In genomic region chr22:42079319-42080251, GRCh38 we compare ENCODE assay signal across 1 cellular context.
TF ChIP-seq lines count a peak whose summit lies in the region.

A gene with protein sequence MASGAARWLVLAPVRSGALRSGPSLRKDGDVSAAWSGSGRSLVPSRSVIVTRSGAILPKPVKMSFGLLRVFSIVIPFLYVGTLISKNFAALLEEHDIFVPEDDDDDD (plus strand): TSS chr22:42079700. CDS start chr22:42079769, 69 bp downstream.

TF ChIP-seq in GM12878, 131 proteins besides CTCF, POLR2A, EP300 and RAD21 (continued from another document and continues in another):
- TF ChIP-seq, protein P1, sequence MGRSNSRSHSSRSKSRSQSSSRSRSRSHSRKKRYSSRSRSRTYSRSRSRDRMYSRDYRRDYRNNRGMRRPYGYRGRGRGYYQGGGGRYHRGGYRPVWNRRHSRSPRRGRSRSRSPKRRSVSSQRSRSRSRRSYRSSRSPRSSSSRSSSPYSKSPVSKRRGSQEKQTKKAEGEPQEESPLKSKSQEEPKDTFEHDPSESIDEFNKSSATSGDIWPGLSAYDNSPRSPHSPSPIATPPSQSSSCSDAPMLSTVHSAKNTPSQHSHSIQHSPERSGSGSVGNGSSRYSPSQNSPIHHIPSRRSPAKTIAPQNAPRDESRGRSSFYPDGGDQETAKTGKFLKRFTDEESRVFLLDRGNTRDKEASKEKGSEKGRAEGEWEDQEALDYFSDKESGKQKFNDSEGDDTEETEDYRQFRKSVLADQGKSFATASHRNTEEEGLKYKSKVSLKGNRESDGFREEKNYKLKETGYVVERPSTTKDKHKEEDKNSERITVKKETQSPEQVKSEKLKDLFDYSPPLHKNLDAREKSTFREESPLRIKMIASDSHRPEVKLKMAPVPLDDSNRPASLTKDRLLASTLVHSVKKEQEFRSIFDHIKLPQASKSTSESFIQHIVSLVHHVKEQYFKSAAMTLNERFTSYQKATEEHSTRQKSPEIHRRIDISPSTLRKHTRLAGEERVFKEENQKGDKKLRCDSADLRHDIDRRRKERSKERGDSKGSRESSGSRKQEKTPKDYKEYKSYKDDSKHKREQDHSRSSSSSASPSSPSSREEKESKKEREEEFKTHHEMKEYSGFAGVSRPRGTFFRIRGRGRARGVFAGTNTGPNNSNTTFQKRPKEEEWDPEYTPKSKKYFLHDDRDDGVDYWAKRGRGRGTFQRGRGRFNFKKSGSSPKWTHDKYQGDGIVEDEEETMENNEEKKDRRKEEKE (IDR thresholded peaks at IDR 0.05) = no peak
- TF ChIP-seq SIN3A (IDR thresholded peaks at IDR 0.05; ENCODE audit: low read depth, low read length) (0 out of 2 replicates have a peak, but pooled peaks have one; percentile 57), TAF1 (IDR thresholded peaks at IDR 0.05; ENCODE audit: borderline replicate concordance, low read depth, low read length) (peak; percentile 99), ZNF274 (IDR thresholded peaks at IDR 0.05; ENCODE audit: insufficient read depth, insufficient read length) (no peak), SMC3 (IDR thresholded peaks at IDR 0.05; ENCODE audit: borderline replicate concordance, low read length) (0 out of 2 replicates have a peak, but pooled peaks have one; percentile 11), CHD2 (IDR thresholded peaks at IDR 0.05; ENCODE audit: borderline replicate concordance, low read depth, low read length) (peak; percentile 98), EZH2 (IDR thresholded peaks at IDR 0.05; ENCODE audit: borderline replicate concordance, control insufficient read depth, low read depth, low read length) (no peak), MXI1 (IDR thresholded peaks at IDR 0.05; ENCODE audit: low read depth, low read length) (peak; percentile 77; the same call in 1 of the 2 replicates), CHD1 (IDR thresholded peaks at IDR 0.05; ENCODE audit: low read depth, low read length) (0 out of 2 replicates have a peak, but pooled peaks have one; percentile 90), STAT3 (IDR thresholded peaks at IDR 0.05; ENCODE audit: low read depth, low read length) (no peak), CHD4 (IDR thresholded peaks at IDR 0.05) (no peak), MEF2B (IDR thresholded peaks at IDR 0.05; ENCODE audit: partially characterized antibody, poor library complexity, severe bottlenecking) (peak; percentile 71), SPI1 (IDR thresholded peaks at IDR 0.05; ENCODE audit: borderline replicate concordance, insufficient read depth, low read depth, low read length) (no peak), PKNOX1 (IDR thresholded peaks at IDR 0.05) (peak; percentile 99), EED (IDR thresholded peaks at IDR 0.05; ENCODE audit: low read depth) (peak; percentile 12; the same call in 1 of the 2 replicates), GABPA (IDR thresholded peaks at IDR 0.05; ENCODE audit: low read depth) (no peak), PRDM15 (CRISPR knock-in tag; IDR thresholded peaks at IDR 0.05) (0 out of 2 replicates have a peak, but pooled peaks have one; percentile 70), PBX3 (IDR thresholded peaks at IDR 0.05; ENCODE audit: insufficient replicate concordance, low read depth, low read length) (peak; percentile 97), HDGF (IDR thresholded peaks at IDR 0.05) (peak; percentile 27; the same call in 1 of the 2 replicates), CBX5 (IDR thresholded peaks at IDR 0.05; ENCODE audit: low read depth) (peak; percentile 79; the same call in 1 of the 2 replicates), EGR1 (IDR thresholded peaks at IDR 0.05; ENCODE audit: borderline replicate concordance in 1 of 2, low read depth in 2 of 2, low read length in 2 of 2) (0 out of 3 replicates have a peak, but pooled peaks of 1 of the 2 experiments have one; percentile 53), NR2F1 (conservative IDR thresholded peaks at IDR 0.05) (peak; percentile 70; the same call in 1 of the 2 replicates), ZNF622 (IDR thresholded peaks at IDR 0.05) (no peak), NFXL1 (IDR thresholded peaks at IDR 0.05; ENCODE audit: borderline replicate concordance) (no peak), TCF3 (IDR thresholded peaks at IDR 0.05; ENCODE audit: borderline replicate concordance, insufficient read depth, low read depth, low read length) (no peak), SUPT20H (IDR thresholded peaks at IDR 0.05; ENCODE audit: borderline replicate concordance, control insufficient read depth, low read depth, low read length) (no peak), NR2C1 (IDR thresholded peaks at IDR 0.05) (peak; percentile 32; the same call in 1 of the 2 replicates), BCL11A (IDR thresholded peaks at IDR 0.05; ENCODE audit: low read depth, low read length) (no peak), SREBF1 (IDR thresholded peaks at IDR 0.05; ENCODE audit: low read length) (no peak; the same call in 1 of the 2 replicates), BHLHE40 (IDR thresholded peaks at IDR 0.05; ENCODE audit: borderline replicate concordance in 1 of 2, low read depth in 2 of 2, low read length in 1 of 2) (peak; percentile 90 to 95), RBBP5 (conservative IDR thresholded peaks at IDR 0.05) (0 out of 2 replicates have a peak, but pooled peaks have one; percentile 31), FOXM1 (IDR thresholded peaks at IDR 0.05; ENCODE audit: low read depth, low read length) (no peak), NBN (IDR thresholded peaks at IDR 0.05) (peak; percentile 92), ZBED1 (IDR thresholded peaks at IDR 0.05; ENCODE audit: borderline replicate concordance) (peak; percentile 26; the same call in 1 of the 2 replicates), JUND (IDR thresholded peaks at IDR 0.05; ENCODE audit: low read depth, low read length) (0 out of 2 replicates have a peak, but pooled peaks have one; percentile 26), SMAD1 (IDR thresholded peaks at IDR 0.05; ENCODE audit: low read depth, partially characterized antibody) (no peak), HDAC6 (IDR thresholded peaks at IDR 0.05; ENCODE audit: unreplicated experiment) (peak; percentile 29), NR2C2 (IDR thresholded peaks at IDR 0.05; ENCODE audit: borderline replicate concordance, control insufficient read depth, insufficient read length, low read depth) (no peak), SIX5 (IDR thresholded peaks at IDR 0.05; ENCODE audit: low read depth, low read length, severe bottlenecking) (no peak), SMARCA5 (IDR thresholded peaks at IDR 0.05) (no peak), RELB (IDR thresholded peaks at IDR 0.05; ENCODE audit: low read depth) (peak; percentile 62), LARP7 (IDR thresholded peaks at IDR 0.05) (peak; percentile 57; the same call in 1 of the 2 replicates), ATF7 (IDR thresholded peaks at IDR 0.05; ENCODE audit: low read depth) (no peak; the same call in 1 of the 2 replicates), IKZF2 (IDR thresholded peaks at IDR 0.05) (no peak; a peak in 1 of 4 replicates), STAT1 (conservative IDR thresholded peaks at IDR 0.05) (no peak)
- TF ChIP-seq, protein P2, sequence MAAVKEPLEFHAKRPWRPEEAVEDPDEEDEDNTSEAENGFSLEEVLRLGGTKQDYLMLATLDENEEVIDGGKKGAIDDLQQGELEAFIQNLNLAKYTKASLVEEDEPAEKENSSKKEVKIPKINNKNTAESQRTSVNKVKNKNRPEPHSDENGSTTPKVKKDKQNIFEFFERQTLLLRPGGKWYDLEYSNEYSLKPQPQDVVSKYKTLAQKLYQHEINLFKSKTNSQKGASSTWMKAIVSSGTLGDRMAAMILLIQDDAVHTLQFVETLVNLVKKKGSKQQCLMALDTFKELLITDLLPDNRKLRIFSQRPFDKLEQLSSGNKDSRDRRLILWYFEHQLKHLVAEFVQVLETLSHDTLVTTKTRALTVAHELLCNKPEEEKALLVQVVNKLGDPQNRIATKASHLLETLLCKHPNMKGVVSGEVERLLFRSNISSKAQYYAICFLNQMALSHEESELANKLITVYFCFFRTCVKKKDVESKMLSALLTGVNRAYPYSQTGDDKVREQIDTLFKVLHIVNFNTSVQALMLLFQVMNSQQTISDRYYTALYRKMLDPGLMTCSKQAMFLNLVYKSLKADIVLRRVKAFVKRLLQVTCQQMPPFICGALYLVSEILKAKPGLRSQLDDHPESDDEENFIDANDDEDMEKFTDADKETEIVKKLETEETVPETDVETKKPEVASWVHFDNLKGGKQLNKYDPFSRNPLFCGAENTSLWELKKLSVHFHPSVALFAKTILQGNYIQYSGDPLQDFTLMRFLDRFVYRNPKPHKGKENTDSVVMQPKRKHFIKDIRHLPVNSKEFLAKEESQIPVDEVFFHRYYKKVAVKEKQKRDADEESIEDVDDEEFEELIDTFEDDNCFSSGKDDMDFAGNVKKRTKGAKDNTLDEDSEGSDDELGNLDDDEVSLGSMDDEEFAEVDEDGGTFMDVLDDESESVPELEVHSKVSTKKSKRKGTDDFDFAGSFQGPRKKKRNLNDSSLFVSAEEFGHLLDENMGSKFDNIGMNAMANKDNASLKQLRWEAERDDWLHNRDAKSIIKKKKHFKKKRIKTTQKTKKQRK (IDR thresholded peaks at IDR 0.05; ENCODE audit: low read depth, low read length) = 0 out of 2 replicates have a peak, but pooled peaks have one; percentile 36
- TF ChIP-seq, protein P3, sequence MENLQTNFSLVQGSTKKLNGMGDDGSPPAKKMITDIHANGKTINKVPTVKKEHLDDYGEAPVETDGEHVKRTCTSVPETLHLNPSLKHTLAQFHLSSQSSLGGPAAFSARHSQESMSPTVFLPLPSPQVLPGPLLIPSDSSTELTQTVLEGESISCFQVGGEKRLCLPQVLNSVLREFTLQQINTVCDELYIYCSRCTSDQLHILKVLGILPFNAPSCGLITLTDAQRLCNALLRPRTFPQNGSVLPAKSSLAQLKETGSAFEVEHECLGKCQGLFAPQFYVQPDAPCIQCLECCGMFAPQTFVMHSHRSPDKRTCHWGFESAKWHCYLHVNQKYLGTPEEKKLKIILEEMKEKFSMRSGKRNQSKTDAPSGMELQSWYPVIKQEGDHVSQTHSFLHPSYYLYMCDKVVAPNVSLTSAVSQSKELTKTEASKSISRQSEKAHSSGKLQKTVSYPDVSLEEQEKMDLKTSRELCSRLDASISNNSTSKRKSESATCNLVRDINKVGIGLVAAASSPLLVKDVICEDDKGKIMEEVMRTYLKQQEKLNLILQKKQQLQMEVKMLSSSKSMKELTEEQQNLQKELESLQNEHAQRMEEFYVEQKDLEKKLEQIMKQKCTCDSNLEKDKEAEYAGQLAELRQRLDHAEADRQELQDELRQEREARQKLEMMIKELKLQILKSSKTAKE (IDR thresholded peaks at IDR 0.05; ENCODE audit: low read depth, poor library complexity, severe bottlenecking) = no peak
- TF ChIP-seq, protein P4, sequence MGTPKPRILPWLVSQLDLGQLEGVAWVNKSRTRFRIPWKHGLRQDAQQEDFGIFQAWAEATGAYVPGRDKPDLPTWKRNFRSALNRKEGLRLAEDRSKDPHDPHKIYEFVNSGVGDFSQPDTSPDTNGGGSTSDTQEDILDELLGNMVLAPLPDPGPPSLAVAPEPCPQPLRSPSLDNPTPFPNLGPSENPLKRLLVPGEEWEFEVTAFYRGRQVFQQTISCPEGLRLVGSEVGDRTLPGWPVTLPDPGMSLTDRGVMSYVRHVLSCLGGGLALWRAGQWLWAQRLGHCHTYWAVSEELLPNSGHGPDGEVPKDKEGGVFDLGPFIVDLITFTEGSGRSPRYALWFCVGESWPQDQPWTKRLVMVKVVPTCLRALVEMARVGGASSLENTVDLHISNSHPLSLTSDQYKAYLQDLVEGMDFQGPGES (IDR thresholded peaks at IDR 0.05) = peak; percentile 81
